14 cellular contexts compared by ENCODE assay signal in genomic region chr13:79659161-79659560, GRCh38.
DNase-seq lines count a peak whose midpoint lies in the region; ATAC-seq and TF ChIP-seq lines count a peak whose summit lies in the region.
"Had no signal": no experiment of that assay in that cellular context is flagged by ENCODE, and none has a peak within 500 bp of the region (broad histone marks: within the 10 kb centered on the region; RNA-seq: fewer than 3 reads in every experiment).

No MANE protein-coding gene starts in this region.

- H3K27me3 ChIP-seq in HUES64 (ENCODE audit: insufficient read depth, low read length) (no peaks in the 10 kb centered on the region), SJCRH30 (no peaks in the 10 kb centered on the region)
- H3K27me3 ChIP-seq: adrenal gland, SJSA1, transverse colon had no signal

- peak; percentile 86 to 95 for DNase-seq in SJCRH30
- peak; percentile 12 to 22 for DNase-seq in foreskin fibroblast
- DNase-seq in omental fat pad (ENCODE audit: low spot score), result no peak
- DNase-seq in NCI-H82 treated with DMSO at 0.1 percent for 48 hours (lab: John Stamatoyannopoulos, UW; ENCODE audit: unreplicated experiment), result no peak
- no peak for DNase-seq in substantia nigra (lab: John Stamatoyannopoulos, UW)
- DNase-seq: activated CD4-positive, alpha-beta T cell treated with anti-CD3 and anti-CD28 coated beads, Interleukin-2, amount 50 U/mL, for 48 hours; CD4-positive, alpha-beta memory T cell; stimulated activated CD4-positive, alpha-beta T cell treated with anti-CD3 and anti-CD28 coated beads, Interleukin-4, amount 100 ng/mL, for 4 hours; transverse colon had no signal

- H3K36me3 ChIP-seq in HUES64 (ENCODE audit: insufficient read depth, low read length) (no peaks in the 10 kb centered on the region), SJCRH30 (no peaks in the 10 kb centered on the region)
- H3K36me3 ChIP-seq: adrenal gland, SJSA1, transverse colon had no signal

- H3K9me3 ChIP-seq in HUES64 (ENCODE audit: insufficient read depth, low read depth, low read length) (no peaks in the 10 kb centered on the region), SJCRH30 (replicated peaks) (peaks cover 4% of the 10 kb centered on the region; the same call in 1 of the 2 replicates)
- H3K9me3 ChIP-seq: adrenal gland, SJSA1, transverse colon had no signal

- no peak for TF ChIP-seq CTCF in foreskin fibroblast (IDR thresholded peaks at IDR 0.05; ENCODE audit: low read depth, low read length)
- no peak for TF ChIP-seq CTCF in omental fat pad (IDR thresholded peaks at IDR 0.05)

- no peak overlapping the region for H3K4me3 ChIP-seq in HUES64 (ENCODE audit: low read length)
- peak overlapping the region; percentile 31 for H3K4me3 ChIP-seq in SJCRH30
- H3K4me3 ChIP-seq in foreskin fibroblast (ENCODE audit: low read depth in 1 of 2, low read length in 2 of 2), result no peak overlapping the region
- H3K4me3 ChIP-seq: adrenal gland, SJSA1, transverse colon had no signal

- ATAC-seq in omental fat pad (ENCODE audit: low FRiP score) (peak; percentile 68), HG03521 (IDR thresholded peaks at IDR 0.05; ENCODE audit: unreplicated experiment) (no peak)
- ATAC-seq in activated CD4-positive, CD25-positive, alpha-beta regulatory T cell treated with anti-CD3 and anti-CD28 coated beads, Interleukin-2, amount 50 U/mL, for 24 hours, result no peak

- H3K4me1 ChIP-seq in HUES64 (ENCODE audit: insufficient read depth, low read length), result peaks cover 23% of the 10 kb centered on the region
- peaks cover 38% of the 10 kb centered on the region for H3K4me1 ChIP-seq in SJCRH30
- H3K4me1 ChIP-seq: SJSA1 had no signal

- peak overlapping the region; percentile 31 for H3K27ac ChIP-seq in HUES64 (ENCODE audit: low read depth, low read length)
- H3K27ac ChIP-seq in SJCRH30, result peak overlapping the region; percentile 87
- no peak overlapping the region for H3K27ac ChIP-seq in substantia nigra (ENCODE audit: low read depth, low read length, poor library complexity, severe bottlenecking)
- H3K27ac ChIP-seq: SJSA1, transverse colon had no signal

- H3K9ac ChIP-seq in HUES64 (ENCODE audit: low read depth, low read length), result no peak overlapping the region

- WGBS in HUES64, result 69% methylated on average over 4 of the region's 4 CpGs

Comparison
In these comparisons a context has a peak if more than half of its experiments do, and no peak if none do; other contexts are left out.
1. DNase-seq: peak in SJCRH30 (2 of 2) and foreskin fibroblast (2 of 2); none in omental fat pad (single experiment), NCI-H82 treated with DMSO at 0.1 percent for 48 hours (single experiment) and substantia nigra (0 of 49).